Comparison of ENCODE assay signal across 21 cellular contexts in the genomic region with DNA sequence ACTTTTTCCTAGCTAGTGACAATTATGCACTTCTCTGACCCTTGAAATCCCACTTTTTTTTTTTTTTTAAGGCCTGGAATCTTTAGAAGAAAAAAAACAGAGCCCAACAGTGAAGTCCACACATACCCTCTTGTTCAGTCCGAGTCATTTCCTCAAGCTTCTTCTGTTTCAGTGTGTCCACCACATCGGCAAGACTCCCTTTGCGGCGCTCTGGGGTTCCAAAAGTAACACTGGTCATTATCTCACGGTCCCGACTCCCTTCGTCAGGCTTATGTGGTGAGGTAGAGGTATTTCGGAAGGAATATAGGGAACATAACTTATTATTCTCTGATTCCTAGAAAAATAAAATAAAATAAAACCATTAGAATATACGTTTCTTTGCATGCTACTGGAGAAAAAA. TPM values are rescaled to one million over a fixed set of nuclear protein-coding genes. Genes with fewer than 3 reads are reported as not detected.
"Had no signal": no experiment of that assay in that cellular context is flagged by ENCODE, and none has a peak within 500 bp of the region (broad histone marks: within the 10 kb centered on the region; RNA-seq: fewer than 3 reads in every experiment).

No MANE protein-coding gene starts in this region.

- H3K4me3 ChIP-seq: SJCRH30, SK-N-MC had no signal

- H3K27ac ChIP-seq: SJCRH30 had no signal

- H3K27me3 ChIP-seq: SJCRH30 had no signal

- ATAC-seq: Panc1, PC-3, Right ventricle myocardium inferior had no signal

- DNase-seq: KBM-7, NCI-H1092 treated with DMSO at 0.1 percent for 48 hours, NCI-H1436, NCI-H187, NCI-H2029, NCI-H2081 treated with DMSO at 0.1 percent for 48 hours, NCI-H2171, NCI-H226, NCI-H446, NCI-H510A, NCI-H524 treated with DMSO at 0.1 percent for 48 hours, NCI-H69, NCI-H774, PC-3, SHP77 treated with DMSO at 0.1 percent for 48 hours, SJCRH30, T-helper 1 cell had no signal

- H3K36me3 ChIP-seq: SJCRH30 had no signal

- H3K4me1 ChIP-seq: SJCRH30 had no signal

- H3K9me3 ChIP-seq: SJCRH30 had no signal

RNA-seq across cellular contexts. Expression of gene SOX6, which starts 38.0 kb away (rescaled TPM):
- total RNA-seq: PC-3 had no signal
- polyA plus RNA-seq: IgD-negative memory B cell had no signal
